ENCODE assay signal across 9 cellular contexts in the genomic region with DNA sequence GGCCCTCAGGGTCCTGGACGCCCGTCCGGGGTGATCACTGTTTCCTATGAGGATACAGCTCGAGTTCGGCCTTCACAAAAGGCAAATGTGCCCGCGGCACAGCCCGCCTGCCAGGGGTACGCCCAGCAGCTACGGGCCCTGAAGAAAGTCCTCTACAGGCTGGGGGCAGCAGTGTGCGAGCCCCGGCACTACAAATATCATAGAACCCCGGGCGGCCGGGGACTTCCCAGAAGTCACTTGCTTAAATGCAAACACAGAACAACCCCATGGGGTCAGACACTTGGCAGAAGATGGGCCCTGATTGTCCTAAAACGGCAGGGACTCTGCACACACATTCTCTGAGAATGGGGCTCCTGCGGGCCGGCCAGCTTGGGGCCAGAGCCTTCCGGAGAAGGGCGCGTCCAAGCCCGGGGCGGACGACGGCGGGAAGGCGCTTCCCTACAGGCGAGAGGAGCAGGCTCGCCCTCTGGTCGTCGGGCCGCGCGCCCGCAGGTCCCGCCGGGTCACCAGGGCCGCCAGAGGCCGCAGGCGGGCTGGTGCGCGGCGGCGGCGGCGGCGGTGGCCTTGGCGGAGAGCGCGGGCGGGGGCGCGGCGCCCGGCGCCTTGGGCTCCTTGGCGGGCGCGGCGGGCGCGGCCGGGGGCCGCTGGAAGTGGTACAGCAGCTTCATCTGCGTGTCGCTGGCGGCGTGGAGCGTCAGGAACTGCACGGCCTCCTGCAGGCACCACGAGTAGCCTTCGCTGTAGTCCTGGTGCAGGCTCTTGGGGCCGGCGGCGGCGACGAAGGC.
DNase-seq lines count a peak whose midpoint lies in the region; ATAC-seq and TF ChIP-seq lines count a peak whose summit lies in the region.
"Had no signal": no experiment of that assay in that cellular context is flagged by ENCODE, and none has a peak within 500 bp of the region (broad histone marks: within the 10 kb centered on the region; RNA-seq: fewer than 3 reads in every experiment).

No MANE protein-coding gene starts in this region.

- H3K79me2 ChIP-seq in parathyroid adenoma, result peaks cover 15% of the 10 kb centered on the region

- no peak overlapping the region for H3K27ac ChIP-seq in parathyroid adenoma
- H3K27ac ChIP-seq: adrenal gland had no signal

- peak overlapping the region; percentile 56 for H2AFZ ChIP-seq in parathyroid adenoma

- no peak for TF ChIP-seq CTCF in parathyroid adenoma (IDR thresholded peaks at IDR 0.05)

- peak overlapping the region; percentile 51 for H3K4me2 ChIP-seq in parathyroid adenoma (ENCODE audit: low read length)

- peaks cover 3% of the 10 kb centered on the region for H3K4me1 ChIP-seq in parathyroid adenoma

- H3K4me3 ChIP-seq in parathyroid adenoma (ENCODE audit: low read depth, low read length), result no peak overlapping the region

- no peak overlapping the region for H3K9ac ChIP-seq in parathyroid adenoma

- ATAC-seq in GM18868 (IDR thresholded peaks at IDR 0.05; ENCODE audit: unreplicated experiment) (no peak), HG03108 (IDR thresholded peaks at IDR 0.05; ENCODE audit: unreplicated experiment) (no peak), GM21526 (IDR thresholded peaks at IDR 0.05; ENCODE audit: low FRiP score, unreplicated experiment) (no peak)

- no peaks in the 10 kb centered on the region for H3K9me3 ChIP-seq in parathyroid adenoma (ENCODE audit: control insufficient read depth, low read length)
- H3K9me3 ChIP-seq: adrenal gland had no signal

- H3K27me3 ChIP-seq in parathyroid adenoma (ENCODE audit: control insufficient read depth, insufficient read depth, low read length), result no peaks in the 10 kb centered on the region

- DNase-seq in GM03348 (ENCODE audit: low spot score), result peak; percentile 36
- DNase-seq in T-helper 9 cell, result peak; percentile 34
- DNase-seq in effector CD4-positive, alpha-beta T cell, result peak; percentile 29
- no peak for DNase-seq in NCI-H2029 treated with DMSO at 0.1 percent for 48 hours (lab: John Stamatoyannopoulos, UW)

- H3K36me3 ChIP-seq in parathyroid adenoma (ENCODE audit: control insufficient read depth, insufficient read depth, low read length), result no peaks in the 10 kb centered on the region
- H3K36me3 ChIP-seq: adrenal gland had no signal
